8 cellular contexts compared by ENCODE assay signal in the genomic region with DNA sequence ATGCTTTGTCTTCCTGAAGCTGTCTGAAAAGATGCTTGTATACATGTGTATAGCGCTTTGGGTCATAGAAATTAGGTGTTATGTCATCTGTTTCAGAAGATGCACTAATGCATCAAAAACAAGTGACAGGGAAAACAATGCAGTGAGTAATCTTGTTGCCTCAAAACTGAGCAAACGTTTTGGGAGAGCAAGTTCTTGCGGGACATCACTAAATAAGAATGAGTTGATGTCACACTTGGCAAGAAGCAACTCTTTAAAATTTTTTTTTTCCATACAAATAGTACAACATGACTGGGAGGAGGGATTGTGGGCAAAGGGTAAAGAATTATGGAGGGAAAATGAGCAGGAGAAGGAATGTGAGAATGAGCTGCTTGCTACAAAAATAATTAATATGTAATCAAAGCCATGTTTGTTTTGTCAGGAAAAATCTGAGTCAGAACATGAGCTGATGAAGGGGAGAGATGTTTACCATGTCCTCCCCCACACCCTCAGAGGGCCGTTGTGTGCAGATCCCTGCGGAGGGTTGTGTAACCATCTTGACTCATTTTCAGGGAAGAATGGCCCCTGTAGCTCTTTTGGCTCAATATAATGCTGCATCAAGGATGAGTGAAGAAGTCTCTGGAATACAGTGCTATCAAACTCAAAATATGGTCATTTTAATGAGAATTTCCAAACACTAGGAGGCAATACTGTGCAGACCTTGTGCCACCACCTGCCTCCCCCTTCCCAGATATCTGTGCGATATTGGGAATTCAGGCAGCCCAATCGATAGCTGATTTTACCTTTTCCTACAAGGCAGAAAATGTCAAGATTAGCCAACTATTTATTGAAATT. TPM values are rescaled to one million over a fixed set of nuclear protein-coding genes. Genes with fewer than 3 reads are reported as not detected.
DNase-seq lines count a peak whose midpoint lies in the region; ATAC-seq and TF ChIP-seq lines count a peak whose summit lies in the region.

No MANE protein-coding gene starts in this region.

- H3K36me3 ChIP-seq in CD4-positive, alpha-beta memory T cell (ENCODE audit: insufficient read depth, low read length) = no peaks in the 10 kb centered on the region
- no peaks in the 10 kb centered on the region for H3K36me3 ChIP-seq in ovary

- POLR2A ChIA-PET in CD4-positive, alpha-beta memory T cell (lab: Charles Lee; ENCODE audit: partially characterized antibody) = interaction anchor here (0.7 to 2.9 kb wide), 8 partner anchors 8 to 318 kb away, joined by 3 to 10 read pairs (median 4); no protein-coding TSS in a partner anchor
- POLR2A ChIA-PET in GM10248 (lab: Yijun Ruan, JAX) = no interaction called here

- H3K4me3 Mint-ChIP-seq in CD4-positive, alpha-beta memory T cell = no peak overlapping the region

- no peak for TF ChIP-seq CTCF in ovary (IDR thresholded peaks at IDR 0.05)
- TF ChIP-seq CTCF in GM10248 (IDR thresholded peaks at IDR 0.05; ENCODE audit: control extremely low read depth, extremely low read depth, low read depth, missing control alignments) = no peak

- peaks cover 26 to 64% (median 50%) of the 10 kb centered on the region in 4 donors for H3K4me1 Mint-ChIP-seq in CD4-positive, alpha-beta memory T cell

- no peak overlapping the region for H3K4me3 ChIP-seq in CD4-positive, alpha-beta memory T cell (ENCODE audit: low read length in 2 of 2)
- H3K4me3 ChIP-seq in ovary = no peak overlapping the region

- no peak overlapping the region for H3K27ac ChIP-seq in CD4-positive, alpha-beta memory T cell (ENCODE audit: low read depth, low read length)
- H3K27ac ChIP-seq in ovary = peak overlapping the region; percentile 16 to 61

- peaks cover 26% of the 10 kb centered on the region for H3K4me1 ChIP-seq in CD4-positive, alpha-beta memory T cell (ENCODE audit: insufficient read depth, low read length)
- H3K4me1 ChIP-seq in ovary (ENCODE audit: insufficient read depth) = no peaks in the 10 kb centered on the region

- TF ChIP-seq EP300 in ovary (IDR thresholded peaks at IDR 0.05) = peak; percentile 72

- peaks cover 21 to 34% of the 10 kb centered on the region in 2 donors for H3K36me3 Mint-ChIP-seq in CD4-positive, alpha-beta memory T cell

- 40 to 43% (median 41%) methylated on average over 7 of the region's 7 CpGs for WGBS in ovary, 3 donors

- H3K27me3 Mint-ChIP-seq in CD4-positive, alpha-beta memory T cell = no peaks in the 10 kb centered on the region

- H3K9me3 ChIP-seq in CD4-positive, alpha-beta memory T cell (ENCODE audit: control insufficient read depth in 1 of 2, low read length in 2 of 2) = no peaks in the 10 kb centered on the region
- no peaks in the 10 kb centered on the region for H3K9me3 ChIP-seq in ovary

- TF ChIP-seq POLR2A in ovary (IDR thresholded peaks at IDR 0.05) = no peak

- peak overlapping the region in 4 of 7 donors; percentile 32 to 71 (median 61) for H3K27ac Mint-ChIP-seq in CD4-positive, alpha-beta memory T cell

- peaks cover 0 to 2% (median 0%) of the 10 kb centered on the region in 8 donors for H3K9me3 Mint-ChIP-seq in CD4-positive, alpha-beta memory T cell

- intact Hi-C loops in CD4-positive, alpha-beta memory T cell (cut with micrococcal nuclease) = no loop called here
- intact Hi-C loops in ovary (cut with DNase I) = no loop called here

- DNase-seq in CD4-positive, alpha-beta memory T cell = no peak
- DNase-seq in NCI-H446 treated with DMSO at 0.1 percent for 48 hours (lab: John Stamatoyannopoulos, UW) (peak; percentile 49), epidermal melanocyte (ENCODE audit: insufficient read length, low spot score) (peak; percentile 63), ovary (peak; percentile 63 to 90 (median 74)), NCI-H2029 (lab: John Stamatoyannopoulos, UW) (no peak), GM10248 (ENCODE audit: extremely low spot score) (no peak), SW 1271 (lab: John Stamatoyannopoulos, UW) (no peak)

- no peak for ATAC-seq in GM18858 (IDR thresholded peaks at IDR 0.05; ENCODE audit: unreplicated experiment)

- H3K27me3 ChIP-seq in CD4-positive, alpha-beta memory T cell (ENCODE audit: insufficient read depth, low read length) = no peaks in the 10 kb centered on the region
- H3K27me3 ChIP-seq in ovary = no peaks in the 10 kb centered on the region

- CTCF ChIA-PET in CD4-positive, alpha-beta memory T cell (lab: Charles Lee; ENCODE audit: partially characterized antibody) = interaction anchor here (0.9 to 1.9 kb wide), 7 partner anchors 14 to 258 kb away, joined by 3 to 6 read pairs (median 3); no protein-coding TSS in a partner anchor
- CTCF ChIA-PET in GM10248 (lab: Yijun Ruan, JAX) = interaction anchor here (1.0 to 3.8 kb wide), 8 partner anchors 8 to 339 kb away, joined by 3 to 26 read pairs (median 4); no protein-coding TSS in a partner anchor

RNA-seq across cellular contexts. Expression of a gene that starts 41.4 kb away (rescaled TPM):
- total RNA-seq in CD4-positive, alpha-beta memory T cell = 10 to 100 TPM; 21.3 to 26.8 TPM
- polyA plus RNA-seq in CD4-positive, alpha-beta memory T cell = 10 to 100 TPM; 27.5 to 28.1 TPM
- total RNA-seq in ovary = 10 to 100 TPM in 6 of 7 donors, 1 to 10 TPM in 1; 6.2 to 20.4 (median 11.6) TPM
- 1 to 10 TPM; 7.2 to 9.7 TPM for polyA plus RNA-seq in ovary

RNA-seq across cellular contexts. Expression of a gene that starts 48.2 kb away (rescaled TPM):
- under 1 TPM; 0.35 to 0.44 TPM for total RNA-seq in CD4-positive, alpha-beta memory T cell
- 1 to 10 TPM in 1 of 2 donors, under 1 TPM in 1; 0.50 to 1.4 TPM for polyA plus RNA-seq in CD4-positive, alpha-beta memory T cell
- 10 to 100 TPM in 5 of 7 donors, 1 to 10 TPM in 2; 5.0 to 19.6 (median 17.2) TPM for total RNA-seq in ovary
- polyA plus RNA-seq in ovary = 10 to 100 TPM; 13.3 to 33.3 TPM

Comparison
In these comparisons a context has a peak if more than half of its experiments do, and no peak if none do; other contexts are left out.
1. DNase-seq: peak in NCI-H446 treated with DMSO at 0.1 percent for 48 hours (single experiment), epidermal melanocyte (single experiment) and ovary (5 of 5); none in CD4-positive, alpha-beta memory T cell (0 of 5), NCI-H2029 (single experiment), GM10248 (single experiment) and SW 1271 (0 of 2).
2. RNA of a gene that starts 48.2 kb away (total RNA-seq): 5.0 to 19.6 TPM in ovary; 0.35 to 0.44 TPM in CD4-positive, alpha-beta memory T cell; every median in the first group is over 4 times any median in the second.